In the genomic region with DNA sequence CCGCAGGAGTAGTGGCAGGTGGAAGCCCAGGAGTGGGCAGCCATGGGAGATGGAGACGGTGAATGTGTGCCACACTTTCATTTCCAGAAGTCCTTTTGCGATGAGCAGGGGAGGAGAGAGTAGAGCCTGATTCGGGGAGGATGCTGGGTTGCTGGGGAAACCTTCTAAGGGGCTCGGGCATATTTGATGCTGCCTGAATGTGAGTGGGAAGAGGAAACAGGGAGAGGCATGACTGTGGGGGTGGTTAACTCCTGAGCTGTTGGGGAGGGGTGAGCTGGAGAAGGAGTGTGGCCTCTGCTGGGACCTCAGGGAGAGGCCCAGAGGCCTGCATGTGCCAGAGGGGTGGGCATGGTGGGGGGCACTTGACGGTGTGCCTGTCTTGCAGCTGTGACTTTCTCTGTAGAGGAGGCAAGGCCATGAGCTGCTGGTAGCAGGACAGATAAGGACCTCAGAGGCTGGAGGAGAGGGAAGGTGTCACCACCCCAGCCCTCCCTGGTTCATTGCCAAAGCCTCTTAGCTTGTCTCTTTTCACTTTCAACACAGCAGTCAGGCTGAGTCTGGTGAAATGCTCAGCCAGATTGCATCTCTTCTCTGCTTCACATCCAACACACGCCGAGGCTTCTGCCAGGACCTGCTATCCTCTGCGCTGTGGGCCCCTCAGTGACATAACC, we compare ENCODE assay signal across 2 cellular contexts.
TF ChIP-seq lines count a peak whose summit lies in the region.

No MANE protein-coding gene starts in this region.

TF ChIP-seq in liver, 16 proteins besides CTCF, POLR2A, EP300 and RAD21:
- peak; percentile 41 for TF ChIP-seq SP1 (IDR thresholded peaks at IDR 0.05)
- TF ChIP-seq JUND (IDR thresholded peaks at IDR 0.05) = no peak
- no peak for TF ChIP-seq FOXA2 (IDR thresholded peaks at IDR 0.05)
- peak; percentile 24 to 49 for TF ChIP-seq RXRA (IDR thresholded peaks at IDR 0.05)
- TF ChIP-seq HNF4A (conservative IDR thresholded peaks at IDR 0.05) = peak; percentile 6 to 44
- TF ChIP-seq, protein P1, sequence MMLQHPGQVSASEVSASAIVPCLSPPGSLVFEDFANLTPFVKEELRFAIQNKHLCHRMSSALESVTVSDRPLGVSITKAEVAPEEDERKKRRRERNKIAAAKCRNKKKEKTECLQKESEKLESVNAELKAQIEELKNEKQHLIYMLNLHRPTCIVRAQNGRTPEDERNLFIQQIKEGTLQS (IDR thresholded peaks at IDR 0.05) = peak; percentile 35
- TF ChIP-seq, protein P2, sequence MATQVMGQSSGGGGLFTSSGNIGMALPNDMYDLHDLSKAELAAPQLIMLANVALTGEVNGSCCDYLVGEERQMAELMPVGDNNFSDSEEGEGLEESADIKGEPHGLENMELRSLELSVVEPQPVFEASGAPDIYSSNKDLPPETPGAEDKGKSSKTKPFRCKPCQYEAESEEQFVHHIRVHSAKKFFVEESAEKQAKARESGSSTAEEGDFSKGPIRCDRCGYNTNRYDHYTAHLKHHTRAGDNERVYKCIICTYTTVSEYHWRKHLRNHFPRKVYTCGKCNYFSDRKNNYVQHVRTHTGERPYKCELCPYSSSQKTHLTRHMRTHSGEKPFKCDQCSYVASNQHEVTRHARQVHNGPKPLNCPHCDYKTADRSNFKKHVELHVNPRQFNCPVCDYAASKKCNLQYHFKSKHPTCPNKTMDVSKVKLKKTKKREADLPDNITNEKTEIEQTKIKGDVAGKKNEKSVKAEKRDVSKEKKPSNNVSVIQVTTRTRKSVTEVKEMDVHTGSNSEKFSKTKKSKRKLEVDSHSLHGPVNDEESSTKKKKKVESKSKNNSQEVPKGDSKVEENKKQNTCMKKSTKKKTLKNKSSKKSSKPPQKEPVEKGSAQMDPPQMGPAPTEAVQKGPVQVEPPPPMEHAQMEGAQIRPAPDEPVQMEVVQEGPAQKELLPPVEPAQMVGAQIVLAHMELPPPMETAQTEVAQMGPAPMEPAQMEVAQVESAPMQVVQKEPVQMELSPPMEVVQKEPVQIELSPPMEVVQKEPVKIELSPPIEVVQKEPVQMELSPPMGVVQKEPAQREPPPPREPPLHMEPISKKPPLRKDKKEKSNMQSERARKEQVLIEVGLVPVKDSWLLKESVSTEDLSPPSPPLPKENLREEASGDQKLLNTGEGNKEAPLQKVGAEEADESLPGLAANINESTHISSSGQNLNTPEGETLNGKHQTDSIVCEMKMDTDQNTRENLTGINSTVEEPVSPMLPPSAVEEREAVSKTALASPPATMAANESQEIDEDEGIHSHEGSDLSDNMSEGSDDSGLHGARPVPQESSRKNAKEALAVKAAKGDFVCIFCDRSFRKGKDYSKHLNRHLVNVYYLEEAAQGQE (IDR thresholded peaks at IDR 0.05) = peak; percentile 26

TF ChIP-seq in HepG2, 621 proteins besides CTCF, POLR2A, EP300 and RAD21:
- no peak for TF ChIP-seq ZNF564 (CRISPR knock-in tag; IDR thresholded peaks at IDR 0.05)
- TF ChIP-seq MEIS2 (CRISPR knock-in tag; IDR thresholded peaks at IDR 0.05) = no peak
- no peak for TF ChIP-seq ZNF766 (CRISPR knock-in tag; IDR thresholded peaks at IDR 0.05; ENCODE audit: borderline replicate concordance)
